In genomic region chr13:41821195-41821594, GRCh38 we compare ENCODE assay signal across 22 cellular contexts.
"Had no signal": no experiment of that assay in that cellular context is flagged by ENCODE, and none has a peak within 500 bp of the region (broad histone marks: within the 10 kb centered on the region; RNA-seq: fewer than 3 reads in every experiment).

No MANE protein-coding gene starts in this region.

- H3K27me3 ChIP-seq: neutrophil, stomach, transverse colon had no signal

- H3K9me3 Mint-ChIP-seq: dendritic cell treated with granulocyte-macrophage colony-stimulating factor and Interleukin-4, amounts not matched to agents 40 ng/mL and 50 ng/mL, for 4 days; immature natural killer cell; naive thymus-derived CD8-positive, alpha-beta T cell had no signal

- H3K27me3 Mint-ChIP-seq: dendritic cell treated with granulocyte-macrophage colony-stimulating factor and Interleukin-4, amounts not matched to agents 40 ng/mL and 50 ng/mL, for 4 days; naive thymus-derived CD8-positive, alpha-beta T cell had no signal

- H3K27ac Mint-ChIP-seq: dendritic cell treated with granulocyte-macrophage colony-stimulating factor and Interleukin-4, amounts not matched to agents 40 ng/mL and 50 ng/mL, for 4 days; endodermal cell; immature natural killer cell; naive thymus-derived CD8-positive, alpha-beta T cell had no signal

- H3K4me1 Mint-ChIP-seq: naive thymus-derived CD8-positive, alpha-beta T cell had no signal

- ATAC-seq: esophagus mucosa; left cardiac atrium; left ventricle myocardium superior; mucosa of descending colon; naive thymus-derived CD8-positive, alpha-beta T cell; right cardiac atrium had no signal

- FAIRE-seq: colon, keratinocyte, small intestine had no signal

- DNase-seq: cerebellar nuclear complex; effector CD4-positive, alpha-beta T cell; endodermal cell; immature natural killer cell; left cardiac atrium; left ventricle myocardium superior; mucosa of descending colon; naive thymus-derived CD8-positive, alpha-beta T cell; right cardiac atrium; small intestine; stimulated activated CD4-positive, alpha-beta T cell treated with anti-CD3 and anti-CD28 coated beads, Interleukin-12 subunit alpha, Interleukin-12 subunit beta, amount 100 ng/mL, for 4 hours; stimulated activated naive CD4-positive, alpha-beta T cell; stomach; substantia nigra; transverse colon had no signal

- H3K4me1 ChIP-seq: stomach, transverse colon had no signal

- H3K36me3 ChIP-seq: neutrophil had no signal

- H3K4me3 ChIP-seq: lung, mucosa of descending colon, stomach, thoracic aorta, transverse colon had no signal

- H3K27ac ChIP-seq: neutrophil, stomach, thoracic aorta, transverse colon had no signal

- H3K4me3 Mint-ChIP-seq: dendritic cell treated with granulocyte-macrophage colony-stimulating factor and Interleukin-4, amounts not matched to agents 40 ng/mL and 50 ng/mL, for 4 days; endodermal cell; immature natural killer cell; naive thymus-derived CD8-positive, alpha-beta T cell had no signal
